ENCODE assay signal across 12 cellular contexts in the genomic region with DNA sequence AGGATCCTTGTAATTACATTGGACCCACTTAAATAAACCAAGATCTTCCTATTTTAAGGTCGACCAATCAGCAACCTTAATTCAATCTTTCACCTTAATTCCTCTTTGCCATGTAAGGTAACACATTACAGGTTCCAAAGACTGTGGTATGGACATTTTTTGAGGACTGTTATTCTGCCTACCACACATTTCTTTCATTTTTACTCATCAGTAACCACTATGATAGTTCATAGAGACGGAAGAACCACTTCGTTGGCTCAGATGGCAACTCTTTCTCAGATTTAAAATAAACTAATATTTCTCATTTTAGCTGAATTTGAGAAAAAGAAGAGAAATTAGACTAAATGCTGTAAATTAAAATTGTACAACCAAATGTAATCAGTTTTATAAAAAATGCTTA.
"Had no signal": no experiment of that assay in that cellular context is flagged by ENCODE, and none has a peak within 500 bp of the region (broad histone marks: within the 10 kb centered on the region; RNA-seq: fewer than 3 reads in every experiment).

No MANE protein-coding gene starts in this region.

- H3K4me1 ChIP-seq: psoas muscle, right lobe of liver, spleen, suprapubic skin had no signal

- ATAC-seq: psoas muscle; right lobe of liver; stimulated activated naive CD8-positive, alpha-beta T cell treated with anti-CD3 and anti-CD28 coated beads, Interleukin-15, Interleukin-2, amounts not matched to agents 100 U/mL and 50 U/mL, for 24 hours had no signal

- H3K27me3 ChIP-seq: right lobe of liver, spleen, suprapubic skin had no signal

- H3K36me3 ChIP-seq: right lobe of liver, spleen, suprapubic skin had no signal

- DNase-seq: activated CD4-positive, alpha-beta T cell treated with anti-CD3 and anti-CD28 coated beads, Interleukin-2, amount 50 U/mL, for 4 hours; activated gamma-delta T cell; activated T-cell treated with anti-CD3 and anti-CD28 coated beads, Interleukin-2, amount 50 U/mL, for 1 hour; endodermal cell; erythroblast; hippocampal formation; psoas muscle; right lobe of liver; spleen; stimulated activated CD4-positive, alpha-beta T cell treated with anti-CD3 and anti-CD28 coated beads, Interleukin-1b, Interleukin-23, amount 100 ng/mL, for 48 hours; stimulated activated naive CD8-positive, alpha-beta T cell treated with anti-CD3 and anti-CD28 coated beads, Interleukin-15, Interleukin-2, amounts not matched to agents 100 U/mL and 50 U/mL, for 24 hours had no signal

- H3K27ac ChIP-seq: psoas muscle, right lobe of liver, spleen, suprapubic skin had no signal

- H3K4me3 ChIP-seq: psoas muscle, right lobe of liver, spleen, suprapubic skin had no signal

- H3K9me3 ChIP-seq: psoas muscle, right lobe of liver, spleen, suprapubic skin had no signal
